ENCODE assay signal across 14 cellular contexts in the genomic region with DNA sequence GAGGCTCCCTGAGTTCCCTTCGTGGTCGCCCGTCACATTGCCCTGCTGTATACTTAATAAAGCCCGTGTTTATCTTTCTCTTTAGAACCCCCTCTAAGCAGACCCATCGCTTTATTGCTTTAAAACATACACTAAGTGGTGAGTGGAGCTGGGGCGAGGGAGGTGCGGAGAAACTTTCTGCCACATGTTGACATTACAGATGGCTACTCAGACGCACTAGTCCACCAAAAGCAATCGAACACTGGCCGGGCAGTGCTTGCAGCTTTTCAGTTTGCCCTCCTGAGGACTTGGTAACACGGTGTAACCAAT. TPM values are rescaled to one million over a fixed set of nuclear protein-coding genes. Genes with fewer than 3 reads are reported as not detected.
DNase-seq lines count a peak whose midpoint lies in the region; ATAC-seq and TF ChIP-seq lines count a peak whose summit lies in the region.
"Had no signal": no experiment of that assay in that cellular context is flagged by ENCODE, and none has a peak within 500 bp of the region (broad histone marks: within the 10 kb centered on the region; RNA-seq: fewer than 3 reads in every experiment).

No MANE protein-coding gene starts in this region.

- TF ChIP-seq CTCF in cardiac muscle cell (IDR thresholded peaks at IDR 0.05; ENCODE audit: low read depth, low read length) (no peak), right atrium auricular region (IDR thresholded peaks at IDR 0.05) (no peak), endothelial cell (IDR thresholded peaks at IDR 0.05; ENCODE audit: unreplicated experiment) (no peak), natural killer cell (IDR thresholded peaks at IDR 0.05) (no peak)

- intact Hi-C loops in natural killer cell (cut with micrococcal nuclease) = no loop called here

- H3K4me1 ChIP-seq in cardiac muscle cell (ENCODE audit: low read depth) = no peaks in the 10 kb centered on the region
- H3K4me1 ChIP-seq in right atrium auricular region = peaks cover 0 to 13% of the 10 kb centered on the region in 2 donors

- H3K36me3 ChIP-seq in cardiac muscle cell = no peaks in the 10 kb centered on the region
- no peaks in the 10 kb centered on the region for H3K36me3 ChIP-seq in right atrium auricular region
- H3K36me3 ChIP-seq: ascending aorta had no signal

- H3K4me3 Mint-ChIP-seq in endothelial cell (ENCODE audit: unreplicated experiment) (peak overlapping the region; percentile 91), naive B cell (peak overlapping the region in 5 of 8 donors; percentile 43 to 87 (median 75)), natural killer cell (no peak overlapping the region)
- H3K4me3 Mint-ChIP-seq: activated CD4-positive, alpha-beta memory T cell treated with anti-CD3 and anti-CD28 coated beads, Interleukin-2, amount 10 ng/mL, durations not matched to agents 7 days and 5 days had no signal

- H3K27ac Mint-ChIP-seq in endothelial cell (ENCODE audit: unreplicated experiment) (no peak overlapping the region), naive B cell (no peak overlapping the region), natural killer cell (no peak overlapping the region)
- H3K27ac Mint-ChIP-seq: activated CD4-positive, alpha-beta memory T cell treated with anti-CD3 and anti-CD28 coated beads, Interleukin-2, amount 10 ng/mL, durations not matched to agents 7 days and 5 days; effector memory CD8-positive, alpha-beta T cell had no signal

- H3K4me3 ChIP-seq in cardiac muscle cell = peak overlapping the region; percentile 97
- no peak overlapping the region for H3K4me3 ChIP-seq in right atrium auricular region

- H3K27ac ChIP-seq in cardiac muscle cell (peak overlapping the region; percentile 17), right atrium auricular region (no peak overlapping the region)
- H3K27ac ChIP-seq: ascending aorta had no signal

- H3K4me1 Mint-ChIP-seq in endothelial cell (ENCODE audit: unreplicated experiment) = peaks cover 45% of the 10 kb centered on the region
- peaks cover 0 to 18% (median 16%) of the 10 kb centered on the region in 3 donors for H3K4me1 Mint-ChIP-seq in naive B cell
- no peaks in the 10 kb centered on the region for H3K4me1 Mint-ChIP-seq in natural killer cell

- DNase-seq in cardiac muscle cell (ENCODE audit: low read depth in 1 of 2, low spot score in 1 of 2) (no peak), right atrium auricular region (ENCODE audit: low spot score) (no peak), endothelial cell (ENCODE audit: low spot score) (no peak), naive B cell (no peak), natural killer cell (no peak), SKM-1 (lab: John Stamatoyannopoulos, UW; ENCODE audit: unreplicated experiment) (no peak), T-helper 2 cell (no peak)
- DNase-seq: activated CD4-positive, alpha-beta memory T cell treated with anti-CD3 and anti-CD28 coated beads, Interleukin-2, amount 10 ng/mL, durations not matched to agents 7 days and 5 days; effector memory CD8-positive, alpha-beta T cell; GF-D8; OCI-M1; stimulated activated CD4-positive, alpha-beta T cell treated with anti-CD3 and anti-CD28 coated beads, Interleukin-15, amount 100 ng/mL, for 24 hours had no signal

- H3K27me3 Mint-ChIP-seq in endothelial cell (ENCODE audit: unreplicated experiment) (peaks cover 20% of the 10 kb centered on the region), naive B cell (peaks cover 42 to 82% (median 45%) of the 10 kb centered on the region in 3 donors), natural killer cell (ENCODE audit: low read depth in 2 of 2) (peaks cover 22 to 23% of the 10 kb centered on the region in 2 donors)

- no peaks in the 10 kb centered on the region for H3K27me3 ChIP-seq in cardiac muscle cell
- H3K27me3 ChIP-seq in right atrium auricular region = peaks cover 0 to 3% of the 10 kb centered on the region in 2 donors
- H3K27me3 ChIP-seq: ascending aorta had no signal

- no peak for ATAC-seq in naive B cell (ENCODE audit: low read depth in 2 of 2)
- ATAC-seq in natural killer cell = no peak
- ATAC-seq in HG02798 (IDR thresholded peaks at IDR 0.05; ENCODE audit: poor library complexity, unreplicated experiment) = no peak
- ATAC-seq: effector memory CD8-positive, alpha-beta T cell had no signal

- peaks cover 18% of the 10 kb centered on the region for H3K36me3 Mint-ChIP-seq in endothelial cell (ENCODE audit: low read depth, unreplicated experiment)
- H3K36me3 Mint-ChIP-seq in naive B cell = no peaks in the 10 kb centered on the region
- no peaks in the 10 kb centered on the region for H3K36me3 Mint-ChIP-seq in natural killer cell

- H3K9me3 ChIP-seq in cardiac muscle cell (ENCODE audit: low read depth) (no peaks in the 10 kb centered on the region), right atrium auricular region (no peaks in the 10 kb centered on the region)
- H3K9me3 ChIP-seq: ascending aorta had no signal

- H3K9me3 Mint-ChIP-seq in endothelial cell (ENCODE audit: unreplicated experiment) (no peaks in the 10 kb centered on the region), naive B cell (peaks cover 0 to 4% (median 0%) of the 10 kb centered on the region in 7 donors), natural killer cell (no peaks in the 10 kb centered on the region)
- H3K9me3 Mint-ChIP-seq: activated CD4-positive, alpha-beta memory T cell treated with anti-CD3 and anti-CD28 coated beads, Interleukin-2, amount 10 ng/mL, durations not matched to agents 7 days and 5 days; effector memory CD8-positive, alpha-beta T cell had no signal

RNA-seq across cellular contexts. Expression of a gene that starts 0.9 kb away (rescaled TPM):
- total RNA-seq in cardiac muscle cell (57.5 and 61.1 TPM in 2 replicates), right atrium auricular region (10 to 100 TPM; 10.9 to 15.3 TPM), endothelial cell (ENCODE audit: unreplicated experiment) (157 TPM), natural killer cell (not detected)
- polyA plus RNA-seq in cardiac muscle cell (69.0 and 78.7 TPM in 2 replicates), naive B cell (ENCODE audit: low read depth in 6 of 6) (not detected)
- total RNA-seq: activated CD4-positive, alpha-beta memory T cell treated with anti-CD3 and anti-CD28 coated beads, Interleukin-2, amount 10 ng/mL, durations not matched to agents 7 days and 5 days had no signal

Comparison
In these comparisons a context has a peak if more than half of its experiments do, and no peak if none do; other contexts are left out.
1. RNA of a gene that starts 0.9 kb away (total RNA-seq): 157 TPM in endothelial cell (single experiment), 57.5 to 61.1 TPM in cardiac muscle cell and 10.9 to 15.3 TPM in right atrium auricular region; not detected in natural killer cell; every median in the first group is over 10 times any median in the second.